Comparison of ENCODE assay signal across 8 cellular contexts in the genomic region with DNA sequence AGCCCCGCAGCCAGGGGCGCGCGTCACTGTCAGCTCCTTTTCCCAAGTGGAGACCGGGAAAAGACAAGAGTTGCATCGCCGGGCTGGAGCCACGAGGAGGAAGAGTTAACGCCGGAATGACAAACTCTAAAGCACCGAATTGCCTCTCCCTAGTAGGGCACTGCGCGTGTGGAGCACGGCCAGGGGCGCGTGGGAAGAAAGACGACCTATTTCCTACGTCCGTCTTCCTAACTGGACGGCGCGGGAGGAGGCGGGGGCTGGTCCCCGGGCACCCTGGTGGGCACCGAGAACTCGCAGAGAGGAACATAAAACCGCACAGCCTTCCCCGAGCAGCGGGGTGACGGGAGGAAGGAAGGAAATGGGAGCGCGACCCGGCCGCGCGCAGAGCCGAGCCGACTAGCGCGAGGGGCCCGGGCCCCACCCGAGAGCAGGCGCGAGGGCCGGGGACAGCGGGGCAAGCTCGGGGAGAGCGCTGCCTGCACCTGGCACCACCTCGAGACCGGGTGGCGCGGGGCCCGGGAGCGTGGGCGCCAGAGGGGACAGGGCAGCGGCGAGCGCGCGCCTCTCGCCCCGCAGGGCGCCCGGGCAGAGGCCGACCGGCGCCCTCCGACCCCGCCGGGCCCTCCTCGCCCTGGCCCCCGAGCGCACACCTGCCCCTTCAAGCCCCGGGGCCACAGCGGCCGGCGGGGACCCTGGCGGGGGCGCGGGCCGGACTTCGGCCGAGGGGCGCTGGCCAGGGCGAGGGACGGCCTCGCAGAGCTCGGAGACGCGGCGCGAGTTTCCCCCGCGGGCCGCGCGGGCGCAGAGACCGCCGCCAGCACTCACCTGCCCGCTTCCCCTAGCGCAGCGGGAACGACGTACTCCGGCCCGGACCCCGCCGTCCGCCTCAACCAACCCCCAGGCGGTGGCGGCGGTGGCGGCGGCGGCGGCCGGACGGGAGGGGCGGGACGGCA. TPM values are rescaled to one million over a fixed set of nuclear protein-coding genes. Genes with fewer than 3 reads are reported as not detected.
A peak's percentile ranks its signal among the peaks of the same experiment; 100 is the strongest.
DNase-seq lines count a peak whose midpoint lies in the region; ATAC-seq and TF ChIP-seq lines count a peak whose summit lies in the region.

No MANE protein-coding gene starts in this region.

- peaks cover 50% of the 10 kb centered on the region for H3K4me1 Mint-ChIP-seq in dendritic cell treated with granulocyte-macrophage colony-stimulating factor and Interleukin-4, amounts not matched to agents 40 ng/mL and 50 ng/mL, for 4 days (ENCODE audit: low read depth)

- H3K27me3 ChIP-seq in Loucy (ENCODE audit: insufficient read depth, low read length, poor library complexity, severe bottlenecking): no peaks in the 10 kb centered on the region
- H3K27me3 ChIP-seq in left lung: no peaks in the 10 kb centered on the region

- H3K4me1 ChIP-seq in Loucy (ENCODE audit: insufficient read depth, low read length, poor library complexity, severe bottlenecking) (peaks cover 59% of the 10 kb centered on the region), left lung (peaks cover 15 to 74% of the 10 kb centered on the region in 2 donors)

- H3K27ac Mint-ChIP-seq in dendritic cell treated with granulocyte-macrophage colony-stimulating factor and Interleukin-4, amounts not matched to agents 40 ng/mL and 50 ng/mL, for 4 days: peak overlapping the region; percentile 85

- peak overlapping the region; percentile 99 for H3K4me2 ChIP-seq in Loucy (ENCODE audit: low read depth, low read length, poor library complexity, severe bottlenecking)

- H3K79me2 ChIP-seq in Loucy (ENCODE audit: insufficient read depth, low read length): peaks cover 89% of the 10 kb centered on the region

- H3K27me3 Mint-ChIP-seq in dendritic cell treated with granulocyte-macrophage colony-stimulating factor and Interleukin-4, amounts not matched to agents 40 ng/mL and 50 ng/mL, for 4 days: no peaks in the 10 kb centered on the region

- H2AFZ ChIP-seq in Loucy (ENCODE audit: low read length): no peak overlapping the region; the same call in 1 of the 2 replicates

- peak overlapping the region; percentile 76 for H3K9ac ChIP-seq in Loucy (ENCODE audit: low read depth, low read length, poor library complexity, severe bottlenecking)

- H3K9me3 ChIP-seq in Loucy (ENCODE audit: insufficient read depth, low read depth, low read length): no peaks in the 10 kb centered on the region
- H3K9me3 ChIP-seq in left lung: no peaks in the 10 kb centered on the region

- ATAC-seq in GM21737 (IDR thresholded peaks at IDR 0.05; ENCODE audit: unreplicated experiment): peak; percentile 3
- ATAC-seq in left lung: no peak

- H3K9me3 Mint-ChIP-seq in dendritic cell treated with granulocyte-macrophage colony-stimulating factor and Interleukin-4, amounts not matched to agents 40 ng/mL and 50 ng/mL, for 4 days: no peaks in the 10 kb centered on the region

- peaks cover 82% of the 10 kb centered on the region for H4K20me1 ChIP-seq in Loucy (ENCODE audit: insufficient read depth, low read length, poor library complexity, severe bottlenecking)

- no peak for TF ChIP-seq CTCF in Loucy (conservative IDR thresholded peaks at IDR 0.05; ENCODE audit: low read length)
- TF ChIP-seq CTCF in left lung (IDR thresholded peaks at IDR 0.05): no peak

- intact Hi-C loops in dendritic cell treated with granulocyte-macrophage colony-stimulating factor and Interleukin-4, amounts not matched to agents 40 ng/mL and 50 ng/mL, for 4 days (cut with micrococcal nuclease): loop anchor here (2.0 to 10.0 kb wide), 2 partner anchors 203 to 445 kb away; no protein-coding TSS in a partner anchor
- intact Hi-C loops in left lung (cut with DNase I): no loop called here

- DNase-seq in GF-D8 (lab: John Stamatoyannopoulos, UW) (peak; percentile 9), left lung (peak; percentile 70 to 89), NCI-H2196 treated with DMSO at 0.1 percent for 48 hours (lab: John Stamatoyannopoulos, UW; ENCODE audit: unreplicated experiment) (no peak)
- peak; percentile 4 to 25 for DNase-seq in activated CD4-positive, alpha-beta T cell treated with anti-CD3 and anti-CD28 coated beads for 4 hours
- DNase-seq in stimulated activated CD4-positive, alpha-beta T cell treated with anti-CD3 and anti-CD28 coated beads, Interleukin-2, amount 100 ng/mL, for 4 hours (ENCODE audit: low read depth): peak; percentile 9

- H3F3A ChIP-seq in Loucy (ENCODE audit: low read depth): no peaks in the 10 kb centered on the region

- H3K9me2 ChIP-seq in Loucy (replicated peaks; ENCODE audit: low read depth, low read length): no peaks in the 10 kb centered on the region

- H3K27ac ChIP-seq in left lung: peak overlapping the region; percentile 82 to 90

- peaks cover 26% of the 10 kb centered on the region for H3K36me3 Mint-ChIP-seq in dendritic cell treated with granulocyte-macrophage colony-stimulating factor and Interleukin-4, amounts not matched to agents 40 ng/mL and 50 ng/mL, for 4 days (ENCODE audit: low read depth)

- H3K4me3 ChIP-seq in Loucy (ENCODE audit: low read length, poor library complexity, severe bottlenecking): peak overlapping the region; percentile 87
- H3K4me3 ChIP-seq in left lung: peak overlapping the region; percentile 71 to 88

- H3K36me3 ChIP-seq in Loucy (ENCODE audit: insufficient read depth, low read length) (no peaks in the 10 kb centered on the region), left lung (no peaks in the 10 kb centered on the region)

- peak overlapping the region; percentile 94 for H3K4me3 Mint-ChIP-seq in dendritic cell treated with granulocyte-macrophage colony-stimulating factor and Interleukin-4, amounts not matched to agents 40 ng/mL and 50 ng/mL, for 4 days

RNA-seq across cellular contexts. Expression of gene SETD3, which starts 0.5 kb away (rescaled TPM):
- 10 to 100 TPM; 69.1 to 78.7 TPM for total RNA-seq in left lung

RNA-seq across cellular contexts. Expression of gene CCNK, which starts 1.0 kb away (rescaled TPM):
- 10 to 100 TPM; 45.4 to 52.5 TPM for total RNA-seq in left lung
